10 cellular contexts compared by ENCODE assay signal in genomic region chr21:29125199-29125598, GRCh38. TPM values are rescaled to one million over a fixed set of nuclear protein-coding genes. Genes with fewer than 3 reads are reported as not detected.
DNase-seq lines count a peak whose midpoint lies in the region; ATAC-seq, FAIRE-seq and TF ChIP-seq lines count a peak whose summit lies in the region.
"Had no signal": no experiment of that assay in that cellular context is flagged by ENCODE, and none has a peak within 500 bp of the region (broad histone marks: within the 10 kb centered on the region; RNA-seq: fewer than 3 reads in every experiment).

No MANE protein-coding gene starts in this region.

- BruUV-seq in GM12878 (replicated peaks; lab: Mats Ljungman, UMichigan): no TSS peak

- H3K4me2 ChIP-seq in GM12878 (ENCODE audit: control insufficient read depth, insufficient read depth): peak overlapping the region; percentile 82

- H3K9me3 ChIP-seq in GM12878 (replicated peaks; ENCODE audit: control insufficient read depth, insufficient read depth, low read length) (no peaks in the 10 kb centered on the region; the same call in 1 of the 3 replicates), body of pancreas (peaks cover 0 to 4% (median 0%) of the 10 kb centered on the region in 3 donors)

- POLR2A ChIA-PET in GM12878 (lab: Charles Lee): interaction anchor here (0.6 to 1.5 kb wide), 9 partner anchors 10 to 183 kb away, joined by 3 to 6 read pairs (median 3); no protein-coding TSS in a partner anchor

- H3K36me3 ChIP-seq in GM12878 (ENCODE audit: control insufficient read depth in 2 of 2, insufficient read depth in 2 of 2, low read length in 1 of 2) (no peaks in the 10 kb centered on the region), body of pancreas (replicated peaks in 1 of 2; ENCODE audit: insufficient read depth in 1 of 2, low read depth in 2 of 2) (no peaks in the 10 kb centered on the region)

- ATAC-seq in GM18867 (IDR thresholded peaks at IDR 0.05; ENCODE audit: unreplicated experiment) (peak; percentile 89), GM21528 (IDR thresholded peaks at IDR 0.05; ENCODE audit: low FRiP score, unreplicated experiment) (peak; percentile 86), HG03139 (IDR thresholded peaks at IDR 0.05; ENCODE audit: unreplicated experiment) (peak; percentile 87), GM12878 (peak; percentile 94), body of pancreas (no peak), SK-N-SH treated with all-trans-retinoic acid at 6 μM for 48 hours (no peak)

- CTCF ChIA-PET in GM12878 (lab: Yijun Ruan, JAX): interaction anchor here (0.5 to 2.8 kb wide), 12 partner anchors 8 to 242 kb away, joined by 3 to 13 read pairs (median 4); no protein-coding TSS in a partner anchor

- no peaks in the 10 kb centered on the region for H3K27me3 ChIP-seq in GM12878 (replicated peaks in 1 of 2; ENCODE audit: control insufficient read depth in 2 of 2, insufficient read depth in 2 of 2, low read length in 1 of 2)
- no peaks in the 10 kb centered on the region for H3K27me3 ChIP-seq in body of pancreas

- peak; percentile 74 for FAIRE-seq in GM12878 (lab: Jason Lieb, UNC)

- no peak overlapping the region for H3K9ac ChIP-seq in GM12878 (ENCODE audit: control insufficient read depth, insufficient read depth, low read length)

- TF ChIP-seq POLR2A in GM12878 (IDR thresholded peaks at IDR 0.05; ENCODE audit: low read depth, low read length) (no peak), body of pancreas (IDR thresholded peaks at IDR 0.05) (no peak)

- WGBS in GM12878 (ENCODE audit: insufficient coverage, insufficient replicate concordance, low lambda C conversion rate, missing lambda C conversion rate): 0% methylated on average over 1 of the region's 1 CpG
- 43 to 63% methylated on average over 1 of the region's 1 CpG for WGBS in body of pancreas, 2 donors

- peak overlapping the region; percentile 43 for H3K4me3 ChIP-seq in GM12878
- no peak overlapping the region for H3K4me3 ChIP-seq in body of pancreas

- peak overlapping the region; percentile 49 for H2AFZ ChIP-seq in GM12878 (ENCODE audit: control insufficient read depth, low read depth, low read length)

- TF ChIP-seq RAD21 in GM12878 (IDR thresholded peaks at IDR 0.05; ENCODE audit: insufficient read depth, low read depth, low read length): peak; percentile 32; the same call in 1 of the 2 replicates

- DNase-seq in GM12878 (ENCODE audit: low read depth, low spot score) (peak; percentile 71), cerebellum (ENCODE audit: low spot score) (no peak), body of pancreas (no peak), NOMO-1 (lab: John Stamatoyannopoulos, UW; ENCODE audit: unreplicated experiment in 2 of 2) (no peak)
- DNase-seq: DMS53, NCI-H1930 had no signal

- SMC1A ChIA-PET in GM12878 (lab: Charles Lee; ENCODE audit: uncharacterized antibody, unreplicated experiment): interaction anchor here (0.6 to 3.7 kb wide), 23 partner anchors 10 to 248 kb away, joined by 3 to 25 read pairs (median 4); partner anchors contain the start of gene USP16

- RAD21 ChIA-PET in GM12878 (lab: Charles Lee; ENCODE audit: unreplicated experiment): interaction anchor here (0.7 to 2.5 kb wide), 21 partner anchors 9 to 247 kb away, joined by 3 to 21 read pairs (median 4); partner anchors contain the start of gene BACH1

- H4K20me1 ChIP-seq in GM12878 (ENCODE audit: control insufficient read depth, insufficient read depth): no peaks in the 10 kb centered on the region

- H3K79me2 ChIP-seq in GM12878 (ENCODE audit: control insufficient read depth, insufficient read depth, low read length): no peaks in the 10 kb centered on the region

- peak in 1 of 2 experiments; percentile 43; a peak in 1 of 4 replicates for TF ChIP-seq EP300 in GM12878 (IDR thresholded peaks at IDR 0.05; ENCODE audit: borderline replicate concordance in 1 of 2, control insufficient read depth in 1 of 2, low read depth in 2 of 2, low read length in 2 of 2)

- TF ChIP-seq CTCF in GM12878 (IDR thresholded peaks at IDR 0.05 in 2 of 3, conservative IDR thresholded peaks at IDR 0.05 in 1 of 3; ENCODE audit: control insufficient read depth in 2 of 3, extremely low read depth in 1 of 3, insufficient read depth in 1 of 3, low read depth in 3 of 3, low read length in 3 of 3): peak in 2 of 3 experiments; percentile 16 to 26; a peak in 2 of 6 replicates
- no peak for TF ChIP-seq CTCF in body of pancreas (IDR thresholded peaks at IDR 0.05)

- H3K4me1 ChIP-seq in GM12878 (ENCODE audit: control insufficient read depth, insufficient read depth, low read length) (peaks cover 28% of the 10 kb centered on the region), body of pancreas (no peaks in the 10 kb centered on the region)

- H3K27ac ChIP-seq in GM12878 (ENCODE audit: control insufficient read depth, insufficient read depth) (peak overlapping the region; percentile 80), body of pancreas (no peak overlapping the region)

- in situ Hi-C loops in GM12878 (cut with MboI): no loop called here

- intact Hi-C loops in GM12878 (cut with micrococcal nuclease; ENCODE audit: unreplicated experiment) (no loop called here), body of pancreas (cut with DNase I) (no loop called here)

TF ChIP-seq in GM12878, 131 proteins besides CTCF, POLR2A, EP300 and RAD21 (continues in another document):
- TF ChIP-seq ZNF24 (IDR thresholded peaks at IDR 0.05) (peak; percentile 86), FOXM1 (IDR thresholded peaks at IDR 0.05; ENCODE audit: low read depth, low read length) (peak; percentile 26; the same call in 1 of the 2 replicates), CBFB (IDR thresholded peaks at IDR 0.05; ENCODE audit: low read depth) (peak; percentile 55; the same call in 1 of the 2 replicates), KDM1A (IDR thresholded peaks at IDR 0.05; ENCODE audit: borderline replicate concordance) (no peak), BCL11A (IDR thresholded peaks at IDR 0.05; ENCODE audit: low read depth, low read length) (peak; percentile 90), NFIC (IDR thresholded peaks at IDR 0.05; ENCODE audit: low read depth, low read length) (peak; percentile 56; the same call in 1 of the 2 replicates), PAX5 (IDR thresholded peaks at IDR 0.05; ENCODE audit: borderline replicate concordance, low read depth, low read length) (0 out of 2 replicates have a peak, but pooled peaks have one; percentile 44), NR2F1 (conservative IDR thresholded peaks at IDR 0.05) (peak; percentile 49), RCOR1 (conservative IDR thresholded peaks at IDR 0.05; ENCODE audit: low read depth, low read length) (no peak)

TF ChIP-seq in SK-N-SH treated with all-trans-retinoic acid at 6 μM for 48 hours, 23 proteins besides CTCF, POLR2A, EP300 and RAD21 (continues in another document):
- TF ChIP-seq POU6F1 (CRISPR knock-in tag; IDR thresholded peaks at IDR 0.05; ENCODE audit: borderline replicate concordance, low read depth) (no peak), ZNF70 (CRISPR knock-in tag; IDR thresholded peaks at IDR 0.05) (no peak), BACH2 (CRISPR knock-in tag; IDR thresholded peaks at IDR 0.05; ENCODE audit: borderline replicate concordance) (no peak)

RNA-seq across cellular contexts. Expression of gene MAP3K7CL, which starts 5.2 kb away (rescaled TPM):
- 50.2 and 57.6 TPM in 2 replicates for total RNA-seq in GM12878 (2013; cell fraction: nucleolus; rRNA removed)
- 5.6 TPM in 2 replicates for total RNA-seq in GM12878 (2014; rRNA removed)
- 5.5 and 5.8 TPM in 2 replicates for total RNA-seq in GM12878 (2014; rRNA removed; fragmentation: Illumina TruSeq; extraction: Trizol)
- 6.2 and 7.7 TPM in 2 replicates for total RNA-seq in GM12878 (2021)
- 6.5 TPM for polyA plus RNA-seq in GM12878 (2011; ENCODE audit: low read depth)
- 13.3 and 14.2 TPM in 2 replicates for polyA plus RNA-seq in GM12878 (2011; rRNA removed)
- polyA plus RNA-seq in GM12878 (2011; cell fraction: cytosol; rRNA removed): 10.4 and 11.7 TPM in 2 replicates
- polyA plus RNA-seq in GM12878 (2011; cell fraction: nucleus; rRNA removed): 21.8 and 26.7 TPM in 2 replicates
- 7.1 and 8.8 TPM in 2 replicates for polyA plus RNA-seq in GM12878 (2012)
- 7.3 and 7.4 TPM in 2 replicates for polyA plus RNA-seq in GM12878 (2014; fragmentation: Illumina TruSeq; extraction: Trizol)
- polyA plus RNA-seq in GM12878 (2014; fragmentation: Nextera tagmentation; extraction: Ambion mirVana): 10 to 100 TPM; 13.1 to 19.7 TPM
- polyA plus RNA-seq in GM12878 (2014; rRNA removed): 3.2 and 4.2 TPM in 2 replicates
- polyA plus RNA-seq in GM12878 (2016; fragmentation: Nextera tagmentation; extraction: Ambion mirVana): 1 to 10 TPM; 4.2 to 5.8 TPM
- polyA minus RNA-seq in GM12878 (2011; rRNA and poly(A)+ RNA removed): 15.2 and 16.9 TPM in 2 replicates
- 2.9 and 6.9 TPM in 2 replicates for polyA minus RNA-seq in GM12878 (2011; cell fraction: cytosol; rRNA and poly(A)+ RNA removed)
- polyA minus RNA-seq in GM12878 (2011; cell fraction: nucleus; rRNA and poly(A)+ RNA removed): 16.3 and 29.5 TPM in 2 replicates
- 2.5 TPM for total RNA-seq in cerebellum
- total RNA-seq in body of pancreas: 10 to 100 TPM in 1 of 2 donors, 1 to 10 TPM in 1; 5.2 to 12.5 TPM

RNA-seq across cellular contexts. Expression of gene CCT8, which starts 51.8 kb away (rescaled TPM):
- total RNA-seq in GM12878 (2013; cell fraction: nucleolus; rRNA removed): 130 and 142 TPM in 2 replicates
- 321 and 373 TPM in 2 replicates for total RNA-seq in GM12878 (2014; rRNA removed)
- 454 and 466 TPM in 2 replicates for total RNA-seq in GM12878 (2014; rRNA removed; fragmentation: Illumina TruSeq; extraction: Trizol)
- 343 and 351 TPM in 2 replicates for total RNA-seq in GM12878 (2021)
- polyA plus RNA-seq in GM12878 (2011; ENCODE audit: low read depth): 233 TPM
- 402 and 618 TPM in 2 replicates for polyA plus RNA-seq in GM12878 (2011; rRNA removed)
- 184 and 218 TPM in 2 replicates for polyA plus RNA-seq in GM12878 (2011; cell fraction: cytosol; rRNA removed)
- 162 and 191 TPM in 2 replicates for polyA plus RNA-seq in GM12878 (2011; cell fraction: nucleus; rRNA removed)
- 301 and 379 TPM in 2 replicates for polyA plus RNA-seq in GM12878 (2012)
- polyA plus RNA-seq in GM12878 (2014; fragmentation: Illumina TruSeq; extraction: Trizol): 476 and 541 TPM in 2 replicates
- 100 to 1,000 TPM; 510 to 696 TPM for polyA plus RNA-seq in GM12878 (2014; fragmentation: Nextera tagmentation; extraction: Ambion mirVana)
- 293 and 348 TPM in 2 replicates for polyA plus RNA-seq in GM12878 (2014; rRNA removed)
- polyA plus RNA-seq in GM12878 (2016; fragmentation: Nextera tagmentation; extraction: Ambion mirVana): 100 to 1,000 TPM; 515 TPM
- 267 and 316 TPM in 2 replicates for polyA minus RNA-seq in GM12878 (2011; rRNA and poly(A)+ RNA removed)
- polyA minus RNA-seq in GM12878 (2011; cell fraction: cytosol; rRNA and poly(A)+ RNA removed): 119 and 142 TPM in 2 replicates
- 56.3 and 75.4 TPM in 2 replicates for polyA minus RNA-seq in GM12878 (2011; cell fraction: nucleus; rRNA and poly(A)+ RNA removed)
- 103 TPM for total RNA-seq in cerebellum
- total RNA-seq in body of pancreas: 10 to 100 TPM; 46.1 to 73.4 TPM

Comparison
In these comparisons a context has a peak if more than half of its experiments do, and no peak if none do; other contexts are left out.
1. ATAC-seq: peak in GM18867 (single experiment), GM21528 (single experiment), HG03139 (single experiment) and GM12878 (single experiment); none in body of pancreas (single experiment) and SK-N-SH treated with all-trans-retinoic acid at 6 μM for 48 hours (single experiment).
2. CTCF ChIP-seq: peak in GM12878 (2 of 3); none in body of pancreas (0 of 7).